In the genomic region with DNA sequence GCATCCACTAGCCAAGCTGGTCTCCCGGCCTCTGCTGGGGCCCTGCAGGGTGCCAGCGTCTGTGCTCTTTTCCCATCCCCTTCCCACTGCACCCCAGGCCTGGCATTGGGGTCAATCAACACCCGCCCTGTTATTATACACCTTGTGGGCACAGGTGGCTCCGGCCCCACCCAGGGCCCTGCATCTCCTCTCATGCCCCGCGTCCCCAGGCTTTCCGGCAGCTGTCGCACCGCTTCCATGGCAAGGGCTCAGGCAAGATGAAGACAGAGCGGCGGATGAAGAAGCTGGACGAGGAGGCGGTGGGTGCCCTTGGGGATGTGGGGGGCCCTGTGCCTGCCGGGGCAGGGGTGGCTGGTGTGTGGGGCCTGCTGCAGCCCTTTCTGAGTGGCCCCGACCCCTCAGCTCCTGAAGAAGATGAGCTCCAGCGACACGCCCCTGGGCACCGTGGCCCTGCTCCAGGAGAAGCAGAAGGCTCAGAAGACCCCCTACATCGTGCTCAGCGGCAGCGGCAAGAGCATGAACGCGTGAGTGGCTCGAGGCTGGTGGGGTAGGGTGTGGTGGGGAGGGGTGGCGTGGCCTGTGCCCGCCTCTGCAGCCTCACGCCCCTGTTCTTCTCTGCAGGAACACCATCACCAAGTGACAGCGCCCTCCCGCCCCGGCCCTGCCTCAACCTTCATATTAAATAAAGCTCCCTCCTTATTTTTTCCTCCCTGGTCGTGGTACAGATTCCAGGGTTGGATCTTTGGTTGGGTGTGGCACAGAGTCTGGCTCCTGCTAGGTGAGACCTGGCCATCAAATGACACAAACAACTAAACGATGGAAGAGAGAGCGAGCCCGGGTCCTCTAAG, we compare ENCODE assay signal across 13 cellular contexts. TPM values are rescaled to one million over a fixed set of nuclear protein-coding genes. Genes with fewer than 3 reads are reported as not detected.
A peak's percentile ranks its signal among the peaks of the same experiment; 100 is the strongest.
DNase-seq lines count a peak whose midpoint lies in the region; ATAC-seq and TF ChIP-seq lines count a peak whose summit lies in the region.
"Had no signal": no experiment of that assay in that cellular context is flagged by ENCODE, and none has a peak within 500 bp of the region (broad histone marks: within the 10 kb centered on the region; RNA-seq: fewer than 3 reads in every experiment).

No MANE protein-coding gene starts in this region.

- no peaks in the 10 kb centered on the region for H3K79me2 ChIP-seq in osteoblast (ENCODE audit: insufficient read depth, low read length)

- no peak overlapping the region for H3K4me3 Mint-ChIP-seq in central memory CD8-positive, alpha-beta T cell
- H3K4me3 Mint-ChIP-seq: CD4-positive, CD25-positive, alpha-beta regulatory T cell had no signal

- peak overlapping the region; percentile 14 to 60 for H3K27ac Mint-ChIP-seq in activated naive CD4-positive, alpha-beta T cell treated with anti-CD3 and anti-CD28 coated beads, Interleukin-2, amount 50 U/mL, for 72 hours
- peak overlapping the region; percentile 12 for H3K27ac Mint-ChIP-seq in central memory CD8-positive, alpha-beta T cell (ENCODE audit: low read depth)

- no peaks in the 10 kb centered on the region for H4K20me1 ChIP-seq in osteoblast (ENCODE audit: insufficient read depth, low read length)

- H3K36me3 ChIP-seq in osteoblast (ENCODE audit: insufficient read depth, low read length) = peaks cover 46% of the 10 kb centered on the region

- no peaks in the 10 kb centered on the region for H3K9me3 Mint-ChIP-seq in activated naive CD4-positive, alpha-beta T cell treated with anti-CD3 and anti-CD28 coated beads, Interleukin-2, amount 50 U/mL, for 72 hours
- no peaks in the 10 kb centered on the region for H3K9me3 Mint-ChIP-seq in central memory CD8-positive, alpha-beta T cell

- H3K27ac ChIP-seq in RWPE1 = peak overlapping the region; percentile 38; the same call in 1 of the 2 replicates
- no peak overlapping the region for H3K27ac ChIP-seq in osteoblast (ENCODE audit: low read depth, low read length)
- H3K27ac ChIP-seq: GM23248 had no signal

- H3K36me3 Mint-ChIP-seq in activated naive CD4-positive, alpha-beta T cell treated with anti-CD3 and anti-CD28 coated beads, Interleukin-2, amount 50 U/mL, for 72 hours = peaks cover 0 to 10% of the 10 kb centered on the region in 2 donors
- H3K36me3 Mint-ChIP-seq in central memory CD8-positive, alpha-beta T cell (ENCODE audit: insufficient read depth) = peaks cover 30% of the 10 kb centered on the region

- no peak overlapping the region for H3K4me2 ChIP-seq in osteoblast (ENCODE audit: insufficient read depth, low read length)

- no peak for DNase-seq in activated naive CD4-positive, alpha-beta T cell treated with anti-CD3 and anti-CD28 coated beads, Interleukin-2, amount 50 U/mL, for 72 hours (ENCODE audit: low spot score in 2 of 2)
- no peak for DNase-seq in activated naive CD4-positive, alpha-beta T cell (lab: John Stamatoyannopoulos, UW)
- no peak for DNase-seq in RWPE1 (ENCODE audit: low spot score)
- no peak for DNase-seq in central memory CD8-positive, alpha-beta T cell (ENCODE audit: low spot score in 2 of 2)
- DNase-seq in osteoblast (ENCODE audit: insufficient read length, low spot score, missing footprints) = peak; percentile 51
- DNase-seq in T1000 (lab: John Stamatoyannopoulos, UW) = no peak
- DNase-seq in activated CD8-positive, alpha-beta memory T cell treated with anti-CD3 and anti-CD28 coated beads, Interleukin-2, amount 50 U/mL, for 4 hours = no peak
- DNase-seq: CD4-positive, CD25-positive, alpha-beta regulatory T cell; DMS53; GF-D8; GM23248; IMR-90 had no signal

- ATAC-seq in activated naive CD4-positive, alpha-beta T cell treated with anti-CD3 and anti-CD28 coated beads, Interleukin-2, amount 50 U/mL, for 72 hours = no peak
- ATAC-seq in central memory CD8-positive, alpha-beta T cell (replicated peaks; ENCODE audit: extremely low read depth, poor library complexity, severe bottlenecking) = no peak

- H3K27me3 ChIP-seq in osteoblast (ENCODE audit: insufficient read depth, low read length) = no peaks in the 10 kb centered on the region

- no peaks in the 10 kb centered on the region for H3K4me1 ChIP-seq in osteoblast (ENCODE audit: insufficient read depth, low read length)

- no peak overlapping the region for H3K4me3 ChIP-seq in osteoblast (ENCODE audit: insufficient read depth, low read length)
- H3K4me3 ChIP-seq: GM23248 had no signal

- no peaks in the 10 kb centered on the region for H3K9me3 ChIP-seq in osteoblast (ENCODE audit: low read depth, low read length)

- CTCF ChIA-PET in RWPE1 (lab: Yijun Ruan, JAX) = interaction anchor here (0.5 to 0.9 kb wide), 2 partner anchors 94 to 205 kb away, joined by 3 to 6 read pairs; no protein-coding TSS in a partner anchor

- TF ChIP-seq CTCF in RWPE1 (conservative IDR thresholded peaks at IDR 0.05; ENCODE audit: low read depth) (no peak), osteoblast (IDR thresholded peaks at IDR 0.05; ENCODE audit: extremely low read depth, low read depth, low read length) (no peak)

- H2AFZ ChIP-seq in osteoblast (ENCODE audit: low read length) = no peak overlapping the region
- H2AFZ ChIP-seq: GM23248 had no signal

- peaks cover 10% of the 10 kb centered on the region for H3K4me1 Mint-ChIP-seq in central memory CD8-positive, alpha-beta T cell

- POLR2A ChIA-PET in RWPE1 (lab: Yijun Ruan, JAX; ENCODE audit: low non-redundant PET) = no interaction called here

- no peaks in the 10 kb centered on the region for H3K27me3 Mint-ChIP-seq in central memory CD8-positive, alpha-beta T cell
- H3K27me3 Mint-ChIP-seq: CD4-positive, CD25-positive, alpha-beta regulatory T cell had no signal

RNA-seq across cellular contexts. Expression of a gene that starts 17.1 kb away (rescaled TPM):
- total RNA-seq in activated naive CD4-positive, alpha-beta T cell treated with anti-CD3 and anti-CD28 coated beads, Interleukin-2, amount 50 U/mL, for 72 hours = 10 to 100 TPM; 53.1 to 60.2 TPM
- total RNA-seq in osteoblast = 22.4 and 25.3 TPM in 2 replicates

RNA-seq across cellular contexts. Expression of a gene that starts 23.3 kb away (rescaled TPM):
- total RNA-seq in activated naive CD4-positive, alpha-beta T cell treated with anti-CD3 and anti-CD28 coated beads, Interleukin-2, amount 50 U/mL, for 72 hours = 10 to 100 TPM; 47.5 to 86.8 TPM
- 28.6 and 31.2 TPM in 2 replicates for total RNA-seq in osteoblast

RNA-seq across cellular contexts. Expression of a gene that starts 23.7 kb away (rescaled TPM):
- 100 to 1,000 TPM; 242 to 310 TPM for total RNA-seq in activated naive CD4-positive, alpha-beta T cell treated with anti-CD3 and anti-CD28 coated beads, Interleukin-2, amount 50 U/mL, for 72 hours
- 14.5 and 14.7 TPM in 2 replicates for total RNA-seq in osteoblast

RNA-seq across cellular contexts. Expression of a gene that starts 33.2 kb away (rescaled TPM):
- total RNA-seq in activated naive CD4-positive, alpha-beta T cell treated with anti-CD3 and anti-CD28 coated beads, Interleukin-2, amount 50 U/mL, for 72 hours = under 1 TPM in 1 of 2 donors, not detected in 1; 0.43 TPM
- 1.8 and 2.9 TPM in 2 replicates for total RNA-seq in osteoblast
- total RNA-seq: CD4-positive, CD25-positive, alpha-beta regulatory T cell had no signal

RNA-seq across cellular contexts. Expression of a gene that starts 33.3 kb away (rescaled TPM):
- total RNA-seq in activated naive CD4-positive, alpha-beta T cell treated with anti-CD3 and anti-CD28 coated beads, Interleukin-2, amount 50 U/mL, for 72 hours = not detected
- total RNA-seq in osteoblast = not detected in 2 replicates
- total RNA-seq: A673; CD4-positive, CD25-positive, alpha-beta regulatory T cell; GM23248; IMR-90 had no signal

Comparison
In these comparisons a context has a peak if more than half of its experiments do, and no peak if none do; other contexts are left out.
1. RNA of a gene that starts 23.7 kb away (total RNA-seq): 242 to 310 TPM in activated naive CD4-positive, alpha-beta T cell treated with anti-CD3 and anti-CD28 coated beads, Interleukin-2, amount 50 U/mL, for 72 hours; 14.5 to 14.7 TPM in osteoblast; every median in the first group is over 10 times any median in the second.